In genomic region chr2:29714333-29714732, GRCh38 we compare ENCODE assay signal across 22 cellular contexts.
DNase-seq lines count a peak whose midpoint lies in the region; ATAC-seq, FAIRE-seq and TF ChIP-seq lines count a peak whose summit lies in the region.
"Had no signal": no experiment of that assay in that cellular context is flagged by ENCODE, and none has a peak within 500 bp of the region (broad histone marks: within the 10 kb centered on the region; RNA-seq: fewer than 3 reads in every experiment).

No MANE protein-coding gene starts in this region.

- no peak for TF ChIP-seq CTCF in A549 (IDR thresholded peaks at IDR 0.05)
- TF ChIP-seq CTCF in brain microvascular endothelial cell (IDR thresholded peaks at IDR 0.05; ENCODE audit: low read depth, low read length, missing control alignments), result peak; percentile 41

- no peaks in the 10 kb centered on the region for H3K79me2 ChIP-seq in Karpas-422 (ENCODE audit: low read length)

- WGBS in A549 (ENCODE audit: missing lambda C conversion rate), result 35% methylated on average over 4 of the region's 4 CpGs

- TF ChIP-seq EP300 in A549 (IDR thresholded peaks at IDR 0.05) (no peak), Ishikawa (IDR thresholded peaks at IDR 0.05; ENCODE audit: borderline replicate concordance) (no peak)

- H3K9me2 ChIP-seq in Karpas-422 (replicated peaks; ENCODE audit: insufficient read depth, low read length), result no peaks in the 10 kb centered on the region

- ATAC-seq in A549 (no peak), GM21529 (IDR thresholded peaks at IDR 0.05; ENCODE audit: unreplicated experiment) (no peak), GM19463 (IDR thresholded peaks at IDR 0.05; ENCODE audit: unreplicated experiment) (no peak)
- ATAC-seq: Panc1, T-cell had no signal

- no peak for TF ChIP-seq POLR2A in A549 (IDR thresholded peaks at IDR 0.05; ENCODE audit: low read length)

- H3K27ac ChIP-seq in A549, result no peak overlapping the region
- no peak overlapping the region for H3K27ac ChIP-seq in brain microvascular endothelial cell
- H3K27ac ChIP-seq in Karpas-422 (ENCODE audit: low read length), result no peak overlapping the region

- POLR2A ChIA-PET in A549 (lab: Yijun Ruan, JAX), result no interaction called here

- no peak overlapping the region for H3K9ac ChIP-seq in Karpas-422 (ENCODE audit: low read length)

- no peaks in the 10 kb centered on the region for H3K9me3 ChIP-seq in A549
- no peaks in the 10 kb centered on the region for H3K9me3 ChIP-seq in Karpas-422 (ENCODE audit: low read length)

- H3K36me3 ChIP-seq in brain microvascular endothelial cell (replicated peaks) (no peaks in the 10 kb centered on the region), Karpas-422 (ENCODE audit: insufficient read depth, low read length) (no peaks in the 10 kb centered on the region)

- in situ Hi-C loops in brain microvascular endothelial cell (cut with HindIII; ENCODE audit: low pct_ligation_motif_present, low sequenced_read_pairs), result no loop called here

- no peak for FAIRE-seq in A549 (lab: Jason Lieb, UNC)
- FAIRE-seq: G401.6, HTR-8/SVneo had no signal

- DNase-seq in A549 (ENCODE audit: low read depth in 1 of 2, low spot score in 1 of 2) (no peak), brain microvascular endothelial cell (no peak), iPS-NIHi7 (ENCODE audit: extremely low spot score) (peak; percentile 20), hepatic stellate cell (ENCODE audit: low spot score) (no peak), Karpas-422 (no peak)
- DNase-seq: GOT3; HCEC 1CT; IMR-90; MV-4-11; NCI-H1105 treated with DMSO at 0.1 percent for 48 hours; NCI-H2081 treated with DMSO at 0.1 percent for 48 hours; NCI-H446; NCI-H526 treated with DMSO at 0.1 percent for 48 hours; NK-92 treated with Interleukin-12 subunit alpha and Interleukin-12 subunit beta, amount 100 ng/mL, for 24 hours; SIG-M5; T-cell had no signal

- no peaks in the 10 kb centered on the region for H4K20me1 ChIP-seq in Karpas-422 (ENCODE audit: insufficient read depth, low read depth, low read length)

- H2AFZ ChIP-seq in Karpas-422 (ENCODE audit: low read length), result no peak overlapping the region

- CTCF ChIA-PET in A549 (lab: Yijun Ruan, JAX), result no interaction called here

- TF ChIP-seq RAD21 in A549 (conservative IDR thresholded peaks at IDR 0.05 in 1 of 2, IDR thresholded peaks at IDR 0.05 in 1 of 2) (no peak), Ishikawa (IDR thresholded peaks at IDR 0.05; ENCODE audit: low read depth) (no peak)

- H3K4me2 ChIP-seq in A549 (no peak overlapping the region), Karpas-422 (ENCODE audit: low read depth, low read length, poor library complexity, severe bottlenecking) (no peak overlapping the region)

- H3K4me1 ChIP-seq in A549 (no peaks in the 10 kb centered on the region), Karpas-422 (ENCODE audit: low read length) (no peaks in the 10 kb centered on the region)

- H3K4me3 ChIP-seq in A549, result no peak overlapping the region
- no peak overlapping the region for H3K4me3 ChIP-seq in brain microvascular endothelial cell (ENCODE audit: low read depth, low read length)
- no peak overlapping the region for H3K4me3 ChIP-seq in Karpas-422 (ENCODE audit: low read length)

- H3K27me3 ChIP-seq in brain microvascular endothelial cell (replicated peaks) (no peaks in the 10 kb centered on the region), Karpas-422 (ENCODE audit: low read length) (no peaks in the 10 kb centered on the region)

TF ChIP-seq in A549, 52 proteins besides CTCF, POLR2A, EP300 and RAD21:
- TF ChIP-seq REST (IDR thresholded peaks at IDR 0.05), result peak; percentile 70; the same call in 1 of the 2 replicates
- TF ChIP-seq HOXB5 (CRISPR knock-in tag; IDR thresholded peaks at IDR 0.05), result no peak

TF ChIP-seq in Ishikawa, 13 proteins besides CTCF, POLR2A, EP300 and RAD21:
- TF ChIP-seq REST (IDR thresholded peaks at IDR 0.05; ENCODE audit: low read depth) (peak; percentile 60), TCF12 (IDR thresholded peaks at IDR 0.05; ENCODE audit: low read depth) (no peak), NFIC (IDR thresholded peaks at IDR 0.05) (no peak)
- TF ChIP-seq, protein P1, sequence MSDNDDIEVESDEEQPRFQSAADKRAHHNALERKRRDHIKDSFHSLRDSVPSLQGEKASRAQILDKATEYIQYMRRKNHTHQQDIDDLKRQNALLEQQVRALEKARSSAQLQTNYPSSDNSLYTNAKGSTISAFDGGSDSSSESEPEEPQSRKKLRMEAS (IDR thresholded peaks at IDR 0.05), result no peak
TF ChIP-seq in Ishikawa: peak in this region for 1.
